In genomic region chr17:21247859-21248258, GRCh38 we compare ENCODE assay signal across 28 cellular contexts.
"Had no signal": no experiment of that assay in that cellular context is flagged by ENCODE, and none has a peak within 500 bp of the region (broad histone marks: within the 10 kb centered on the region; RNA-seq: fewer than 3 reads in every experiment).

No MANE protein-coding gene starts in this region.

- ATAC-seq: activated CD4-positive, CD25-positive, alpha-beta regulatory T cell treated with anti-CD3 and anti-CD28 coated beads, Interleukin-2, amount 50 U/mL, for 24 hours; pancreas; stimulated activated naive CD8-positive, alpha-beta T cell treated with anti-CD3 and anti-CD28 coated beads, Interleukin-15, amount 100 ng/mL, for 72 hours had no signal

- H3K9me3 ChIP-seq: ascending aorta, pancreas, prostate gland, thyroid gland had no signal

- H2AFZ ChIP-seq: hepatocyte had no signal

- H3K27me3 Mint-ChIP-seq: activated naive CD8-positive, alpha-beta T cell treated with anti-CD3 and anti-CD28 coated beads, Interleukin-2, amount 10 ng/mL, durations not matched to agents 7 days and 5 days; dendritic cell treated with granulocyte-macrophage colony-stimulating factor and Interleukin-4, amounts not matched to agents 40 ng/mL and 50 ng/mL, for 4 days; stimulated activated naive CD8-positive, alpha-beta T cell treated with anti-CD3 and anti-CD28 coated beads, Interleukin-15, amount 100 ng/mL, for 72 hours had no signal

- H3K4me2 ChIP-seq: hepatocyte had no signal

- DNase-seq: activated CD4-positive, alpha-beta T cell treated with anti-CD3 and anti-CD28 coated beads for 48 hours; activated CD4-positive, alpha-beta T cell treated with anti-CD3 and anti-CD28 coated beads, Interleukin-2, amount 50 U/mL, for 48 hours; activated CD8-positive, alpha-beta memory T cell treated with anti-CD3 and anti-CD28 coated beads for 24 hours; activated effector memory CD4-positive, alpha-beta T cell treated with Interleukin-2 at 50 U/mL for 16 hours; activated naive CD4-positive, alpha-beta T cell treated with Interleukin-2 at 50 U/mL for 16 hours; activated naive CD8-positive, alpha-beta T cell treated with anti-CD3 and anti-CD28 coated beads, Interleukin-2, amount 10 ng/mL, durations not matched to agents 7 days and 5 days; central memory CD4-positive, alpha-beta T cell; effector CD4-positive, alpha-beta T cell; glutamatergic neuron; islet precursor cell; mammary epithelial cell; pancreas; stimulated activated CD4-positive, alpha-beta T cell treated with anti-CD3 and anti-CD28 coated beads, Interleukin-12 subunit alpha, Interleukin-12 subunit beta, amount 100 ng/mL, for 4 hours; stimulated activated CD4-positive, alpha-beta T cell treated with anti-CD3 and anti-CD28 coated beads, Interleukin-4, amount 100 ng/mL, for 1 hour; stimulated activated naive CD8-positive, alpha-beta T cell treated with anti-CD3 and anti-CD28 coated beads, Interleukin-15, amount 100 ng/mL, for 72 hours; SW 1271; T1000; thyroid gland; WERI-Rb-1 had no signal

- H3K36me3 ChIP-seq: pancreas, prostate gland, thyroid gland, WERI-Rb-1 had no signal

- H3K27ac ChIP-seq: hepatocyte, pancreas, prostate gland, skin epidermis, thyroid gland, WERI-Rb-1 had no signal

- H3K27ac Mint-ChIP-seq: activated naive CD8-positive, alpha-beta T cell treated with anti-CD3 and anti-CD28 coated beads, Interleukin-2, amount 10 ng/mL, durations not matched to agents 7 days and 5 days; dendritic cell treated with granulocyte-macrophage colony-stimulating factor and Interleukin-4, amounts not matched to agents 40 ng/mL and 50 ng/mL, for 4 days; nephron; T-helper 1 cell treated with Interleukin-12 subunit alpha and Interleukin-12 subunit beta and Interleukin-4 antibody, amounts not matched to agents 30 μg/mL and 1 μg/mL, for 36 hours had no signal

- H3K4me3 ChIP-seq: ascending aorta, hepatocyte, pancreas, prostate gland, skin epidermis, thyroid gland had no signal

- H3K27me3 ChIP-seq: ascending aorta, hepatocyte, pancreas, thyroid gland had no signal

- H3K9me3 Mint-ChIP-seq: activated naive CD8-positive, alpha-beta T cell treated with anti-CD3 and anti-CD28 coated beads, Interleukin-2, amount 10 ng/mL, durations not matched to agents 7 days and 5 days; brain; dendritic cell treated with granulocyte-macrophage colony-stimulating factor and Interleukin-4, amounts not matched to agents 40 ng/mL and 50 ng/mL, for 4 days; nephron; stimulated activated naive CD8-positive, alpha-beta T cell treated with anti-CD3 and anti-CD28 coated beads, Interleukin-15, amount 100 ng/mL, for 72 hours; T-helper 1 cell treated with Interleukin-12 subunit alpha and Interleukin-12 subunit beta and Interleukin-4 antibody, amounts not matched to agents 30 μg/mL and 1 μg/mL, for 36 hours had no signal

- H3K36me3 Mint-ChIP-seq: activated naive CD8-positive, alpha-beta T cell treated with anti-CD3 and anti-CD28 coated beads, Interleukin-2, amount 10 ng/mL, durations not matched to agents 7 days and 5 days; brain had no signal

- H3K4me1 ChIP-seq: pancreas had no signal

- H3K4me1 Mint-ChIP-seq: nephron had no signal

- H3K4me3 Mint-ChIP-seq: activated naive CD8-positive, alpha-beta T cell treated with anti-CD3 and anti-CD28 coated beads, Interleukin-2, amount 10 ng/mL, durations not matched to agents 7 days and 5 days; brain; dendritic cell treated with granulocyte-macrophage colony-stimulating factor and Interleukin-4, amounts not matched to agents 40 ng/mL and 50 ng/mL, for 4 days; nephron; stimulated activated naive CD8-positive, alpha-beta T cell treated with anti-CD3 and anti-CD28 coated beads, Interleukin-15, amount 100 ng/mL, for 72 hours; T-helper 1 cell treated with Interleukin-12 subunit alpha and Interleukin-12 subunit beta and Interleukin-4 antibody, amounts not matched to agents 30 μg/mL and 1 μg/mL, for 36 hours had no signal
